1 cellular context compared by ENCODE assay signal in genomic region chr11:24267015-24267414, GRCh38.
TF ChIP-seq lines count a peak whose summit lies in the region.

No MANE protein-coding gene starts in this region.

TF ChIP-seq in GM23338, 12 proteins besides CTCF, POLR2A, EP300 and RAD21 (continued from another document):
- TF ChIP-seq ZNF462 (CRISPR knock-in tag; IDR thresholded peaks at IDR 0.05), result no peak
- no peak for TF ChIP-seq REST (IDR thresholded peaks at IDR 0.05; ENCODE audit: unreplicated experiment)
- TF ChIP-seq POLR2AphosphoS5 (IDR thresholded peaks at IDR 0.05; ENCODE audit: low read depth), result no peak
